ENCODE assay signal across 18 cellular contexts in the genomic region with DNA sequence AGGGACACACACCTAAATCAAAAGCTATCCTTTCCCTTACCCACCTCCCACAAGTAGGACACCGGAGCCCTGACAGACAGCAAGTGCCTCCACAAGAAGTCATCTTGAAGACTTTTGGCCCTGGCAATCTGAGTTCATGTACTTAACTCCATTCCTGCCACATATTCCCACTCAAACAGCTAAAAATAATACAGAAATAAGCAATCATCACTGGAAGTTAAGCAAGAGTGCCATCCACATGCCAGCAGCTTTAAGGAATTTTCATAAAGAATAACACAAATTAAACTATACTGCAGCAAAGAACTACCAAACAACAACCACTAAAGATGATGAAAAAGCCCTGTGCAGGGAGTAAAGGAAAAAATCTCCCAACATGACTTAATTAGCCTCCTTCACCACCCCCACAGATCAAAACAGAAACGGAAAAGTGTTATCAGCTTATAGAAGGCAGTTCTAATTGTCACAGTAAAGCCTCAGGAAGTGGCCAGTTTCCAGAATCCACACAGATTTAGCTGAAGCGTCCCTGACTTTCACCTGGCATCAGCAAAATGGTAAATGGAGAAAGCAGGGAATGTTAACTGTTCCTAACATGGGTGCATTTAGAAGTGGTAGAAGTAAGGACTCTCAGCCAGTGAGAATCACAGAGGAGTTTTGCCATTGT.
DNase-seq lines count a peak whose midpoint lies in the region; ATAC-seq and TF ChIP-seq lines count a peak whose summit lies in the region.
"Had no signal": no experiment of that assay in that cellular context is flagged by ENCODE, and none has a peak within 500 bp of the region (broad histone marks: within the 10 kb centered on the region; RNA-seq: fewer than 3 reads in every experiment).

No MANE protein-coding gene starts in this region.

- H3K27me3 Mint-ChIP-seq in chondrocyte (ENCODE audit: low read depth) (no peaks in the 10 kb centered on the region), osteocyte (ENCODE audit: unreplicated experiment) (no peaks in the 10 kb centered on the region)

- H3K4me1 ChIP-seq in adipocyte (ENCODE audit: control insufficient read depth, insufficient read depth, low read length) (no peaks in the 10 kb centered on the region), BE2C (no peaks in the 10 kb centered on the region)
- H3K4me1 ChIP-seq: A549, BLaER1, Caco-2, HAP-1 had no signal

- H3K27ac Mint-ChIP-seq in chondrocyte (ENCODE audit: unreplicated experiment) = peak overlapping the region; percentile 92
- H3K27ac Mint-ChIP-seq in osteocyte (ENCODE audit: unreplicated experiment) = peak overlapping the region; percentile 40
- H3K27ac Mint-ChIP-seq: HFFc6 had no signal

- H3K4me3 Mint-ChIP-seq in chondrocyte (ENCODE audit: unreplicated experiment) (no peak overlapping the region), osteocyte (ENCODE audit: unreplicated experiment) (no peak overlapping the region)
- H3K4me3 Mint-ChIP-seq: CD8-positive, alpha-beta memory T cell; HFFc6 had no signal

- H3K9me3 ChIP-seq in adipocyte (ENCODE audit: control insufficient read depth, low read length) (peaks cover 18% of the 10 kb centered on the region), BE2C (no peaks in the 10 kb centered on the region)
- H3K9me3 ChIP-seq: HAP-1 had no signal

- H3K36me3 ChIP-seq in adipocyte (ENCODE audit: control insufficient read depth, insufficient read depth, low read length, severe bottlenecking) (no peaks in the 10 kb centered on the region), BE2C (no peaks in the 10 kb centered on the region)
- H3K36me3 ChIP-seq: BLaER1, HAP-1 had no signal

- DNase-seq in adipocyte (ENCODE audit: low read depth) = peak; percentile 54
- DNase-seq in chondrocyte (ENCODE audit: low spot score) = no peak
- DNase-seq in fibroblast of peridontal ligament (ENCODE audit: extremely low read depth) = peak; percentile 60
- DNase-seq in osteocyte (ENCODE audit: extremely low spot score, unreplicated experiment) = no peak
- DNase-seq in BE2C = no peak
- DNase-seq in HCEC 1CT = no peak
- no peak for DNase-seq in activated CD4-positive, CD25-positive, alpha-beta regulatory T cell (lab: John Stamatoyannopoulos, UW)
- DNase-seq: Caco-2; CD8-positive, alpha-beta memory T cell; DMS53; GOT3; HFFc6; IMR-90; KBM-7 had no signal

- H3K4me1 Mint-ChIP-seq in chondrocyte (ENCODE audit: low read depth) (peaks cover 66% of the 10 kb centered on the region), osteocyte (ENCODE audit: unreplicated experiment) (peaks cover 66% of the 10 kb centered on the region)
- H3K4me1 Mint-ChIP-seq: CD8-positive, alpha-beta memory T cell had no signal

- H3K36me3 Mint-ChIP-seq in chondrocyte (ENCODE audit: low read depth) = no peaks in the 10 kb centered on the region
- peaks cover 6% of the 10 kb centered on the region for H3K36me3 Mint-ChIP-seq in osteocyte (ENCODE audit: unreplicated experiment)

- no peaks in the 10 kb centered on the region for H3K27me3 ChIP-seq in adipocyte (replicated peaks; ENCODE audit: control insufficient read depth, insufficient read depth, low read length)
- H3K27me3 ChIP-seq in BE2C = no peaks in the 10 kb centered on the region
- H3K27me3 ChIP-seq: BLaER1 had no signal

- peaks cover 14% of the 10 kb centered on the region for H3K9me3 Mint-ChIP-seq in chondrocyte (ENCODE audit: low read depth)
- peaks cover 25% of the 10 kb centered on the region for H3K9me3 Mint-ChIP-seq in osteocyte (ENCODE audit: unreplicated experiment)

- no peak for ATAC-seq in HG02642 (IDR thresholded peaks at IDR 0.05; ENCODE audit: poor library complexity, unreplicated experiment)
- ATAC-seq: A549 had no signal

- H3K4me3 ChIP-seq in adipocyte (ENCODE audit: low read length) (no peak overlapping the region), BE2C (ENCODE audit: low read depth, low read length) (no peak overlapping the region)
- H3K4me3 ChIP-seq: A549, BLaER1, HAP-1 had no signal

- H3K9ac ChIP-seq in adipocyte (ENCODE audit: low read length) = no peak overlapping the region
- H3K9ac ChIP-seq: BLaER1 had no signal

- TF ChIP-seq CTCF in chondrocyte (IDR thresholded peaks at IDR 0.05) (peak; percentile 32), osteocyte (IDR thresholded peaks at IDR 0.05) (no peak), BE2C (IDR thresholded peaks at IDR 0.05; ENCODE audit: low read depth, low read length) (no peak)

Comparison
In these comparisons a context has a peak if more than half of its experiments do, and no peak if none do; other contexts are left out.
1. DNase-seq: peak in adipocyte (single experiment) and fibroblast of peridontal ligament (single experiment); none in chondrocyte (single experiment), osteocyte (single experiment), BE2C (single experiment), HCEC 1CT (single experiment) and activated CD4-positive, CD25-positive, alpha-beta regulatory T cell (0 of 4).